Comparison of ENCODE assay signal across 1 cellular context in genomic region chr5:112576298-112576925, GRCh38.
TF ChIP-seq lines count a peak whose summit lies in the region.

No MANE protein-coding gene starts in this region.

TF ChIP-seq in HepG2, 621 proteins besides CTCF, POLR2A, EP300 and RAD21 (continued from another document):
- TF ChIP-seq RNF219 (CRISPR knock-in tag; IDR thresholded peaks at IDR 0.05) (no peak), KAT7 (CRISPR knock-in tag; IDR thresholded peaks at IDR 0.05; ENCODE audit: borderline replicate concordance) (no peak), ZFX (CRISPR knock-in tag; IDR thresholded peaks at IDR 0.05; ENCODE audit: low read depth) (no peak), SMAD9 (CRISPR knock-in tag; IDR thresholded peaks at IDR 0.05) (no peak), ZBTB44 (CRISPR knock-in tag; IDR thresholded peaks at IDR 0.05) (no peak), TAF15 (IDR thresholded peaks at IDR 0.05; ENCODE audit: low read depth, low read length, poor library complexity, severe bottlenecking) (no peak), DMAP1 (CRISPR knock-in tag; IDR thresholded peaks at IDR 0.05) (no peak)
- TF ChIP-seq, protein P1, sequence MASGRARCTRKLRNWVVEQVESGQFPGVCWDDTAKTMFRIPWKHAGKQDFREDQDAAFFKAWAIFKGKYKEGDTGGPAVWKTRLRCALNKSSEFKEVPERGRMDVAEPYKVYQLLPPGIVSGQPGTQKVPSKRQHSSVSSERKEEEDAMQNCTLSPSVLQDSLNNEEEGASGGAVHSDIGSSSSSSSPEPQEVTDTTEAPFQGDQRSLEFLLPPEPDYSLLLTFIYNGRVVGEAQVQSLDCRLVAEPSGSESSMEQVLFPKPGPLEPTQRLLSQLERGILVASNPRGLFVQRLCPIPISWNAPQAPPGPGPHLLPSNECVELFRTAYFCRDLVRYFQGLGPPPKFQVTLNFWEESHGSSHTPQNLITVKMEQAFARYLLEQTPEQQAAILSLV (CRISPR knock-in tag; IDR thresholded peaks at IDR 0.05; ENCODE audit: borderline replicate concordance) = no peak
- TF ChIP-seq, protein P2, sequence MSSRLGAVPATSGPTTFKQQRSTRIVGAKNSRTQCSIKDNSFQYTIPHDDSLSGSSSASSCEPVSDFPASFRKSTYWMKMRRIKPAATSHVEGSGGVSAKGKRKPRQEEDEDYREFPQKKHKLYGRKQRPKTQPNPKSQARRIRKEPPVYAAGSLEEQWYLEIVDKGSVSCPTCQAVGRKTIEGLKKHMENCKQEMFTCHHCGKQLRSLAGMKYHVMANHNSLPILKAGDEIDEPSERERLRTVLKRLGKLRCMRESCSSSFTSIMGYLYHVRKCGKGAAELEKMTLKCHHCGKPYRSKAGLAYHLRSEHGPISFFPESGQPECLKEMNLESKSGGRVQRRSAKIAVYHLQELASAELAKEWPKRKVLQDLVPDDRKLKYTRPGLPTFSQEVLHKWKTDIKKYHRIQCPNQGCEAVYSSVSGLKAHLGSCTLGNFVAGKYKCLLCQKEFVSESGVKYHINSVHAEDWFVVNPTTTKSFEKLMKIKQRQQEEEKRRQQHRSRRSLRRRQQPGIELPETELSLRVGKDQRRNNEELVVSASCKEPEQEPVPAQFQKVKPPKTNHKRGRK (CRISPR knock-in tag; IDR thresholded peaks at IDR 0.05) = no peak
